Comparison of ENCODE assay signal across 8 cellular contexts in genomic region chr1:40372658-40373322, GRCh38. TPM values are rescaled to one million over a fixed set of nuclear protein-coding genes. Genes with fewer than 3 reads are reported as not detected.
DNase-seq lines count a peak whose midpoint lies in the region; ATAC-seq and TF ChIP-seq lines count a peak whose summit lies in the region.

No MANE protein-coding gene starts in this region.

- peak overlapping the region; percentile 77 to 93 for H3K4me3 Mint-ChIP-seq in H9
- peak overlapping the region; percentile 91 for H3K4me3 Mint-ChIP-seq in activated T-helper 17 cell treated with anti-CD3 and anti-CD28 coated beads, Interleukin-2, amount 50 U/mL, for 72 hours

- no peak overlapping the region for H2BK15ac ChIP-seq in H9 (ENCODE audit: low read depth, low read length)

- CTCF ChIA-PET in A673 (lab: Charles Lee) = interaction anchor here (0.5 to 2.1 kb wide), 2 partner anchors 32 to 296 kb away, joined by 3 to 8 read pairs; no protein-coding TSS in a partner anchor

- peaks cover 4% of the 10 kb centered on the region for H3K23me2 ChIP-seq in H9 (ENCODE audit: insufficient read length, low read depth, low read length, poor library complexity, severe bottlenecking)

- peaks cover 10% of the 10 kb centered on the region for H3K27me3 Mint-ChIP-seq in H9 (ENCODE audit: low read depth)
- no peaks in the 10 kb centered on the region for H3K27me3 Mint-ChIP-seq in activated T-helper 17 cell treated with anti-CD3 and anti-CD28 coated beads, Interleukin-2, amount 50 U/mL, for 72 hours

- H3K4me2 ChIP-seq in H9 (ENCODE audit: insufficient read depth, insufficient read length, low read length) = peak overlapping the region; percentile 78

- H3K14ac ChIP-seq in H9 (ENCODE audit: insufficient read depth, low read length) = no peak overlapping the region

- DNase-seq in A673 (ENCODE audit: low spot score) = peak; percentile 28
- no peak for DNase-seq in H9
- DNase-seq in NCI-H345 treated with DMSO at 0.1 percent for 48 hours (lab: John Stamatoyannopoulos, UW; ENCODE audit: unreplicated experiment) = no peak
- no peak for DNase-seq in OCI-M1 (lab: John Stamatoyannopoulos, UW)
- DNase-seq in activated gamma-delta T cell (lab: John Stamatoyannopoulos, UW) = no peak

- no peaks in the 10 kb centered on the region for H3K36me3 ChIP-seq in A673 (ENCODE audit: insufficient read depth, low read length, poor library complexity, severe bottlenecking)
- no peaks in the 10 kb centered on the region for H3K36me3 ChIP-seq in muscle layer of duodenum (ENCODE audit: control insufficient read depth in 1 of 2, insufficient read depth in 2 of 2, low read length in 2 of 2)

- no peak overlapping the region for H3K9ac ChIP-seq in H9 (ENCODE audit: extremely low read depth, insufficient read length, low read length)

- H4K8ac ChIP-seq in H9 (replicated peaks; ENCODE audit: insufficient read length, low read depth, low read length) = no peak overlapping the region

- intact Hi-C loops in A673 (cut with micrococcal nuclease; ENCODE audit: unreplicated experiment) = no loop called here

- no peak overlapping the region for H2BK12ac ChIP-seq in H9 (ENCODE audit: insufficient read length, low read depth, low read length)

- no peaks in the 10 kb centered on the region for H3K79me1 ChIP-seq in H9 (ENCODE audit: insufficient read depth, low read depth, low read length, poor library complexity, severe bottlenecking)

- ATAC-seq in activated T-helper 17 cell treated with anti-CD3 and anti-CD28 coated beads, Interleukin-2, amount 50 U/mL, for 72 hours (replicated peaks) = no peak
- ATAC-seq in HG03108 (IDR thresholded peaks at IDR 0.05; ENCODE audit: unreplicated experiment) = no peak

- no peaks in the 10 kb centered on the region for H4K20me1 ChIP-seq in H9 (ENCODE audit: control insufficient read depth, insufficient read depth, insufficient read length)

- H3K9me3 Mint-ChIP-seq in H9 = no peaks in the 10 kb centered on the region
- no peaks in the 10 kb centered on the region for H3K9me3 Mint-ChIP-seq in activated T-helper 17 cell treated with anti-CD3 and anti-CD28 coated beads, Interleukin-2, amount 50 U/mL, for 72 hours

- H2BK120ac ChIP-seq in H9 (ENCODE audit: low read depth, low read length, poor library complexity, severe bottlenecking) = no peak overlapping the region

- H3K4me1 ChIP-seq in A673 (ENCODE audit: insufficient read depth, low read length, poor library complexity, severe bottlenecking) = peaks cover 36% of the 10 kb centered on the region
- peaks cover 2% of the 10 kb centered on the region; the same call in 1 of the 2 replicates for H3K4me1 ChIP-seq in H9 (ENCODE audit: insufficient read depth, low read length)
- peaks cover 5 to 12% of the 10 kb centered on the region in 2 donors for H3K4me1 ChIP-seq in muscle layer of duodenum (ENCODE audit: control insufficient read depth in 1 of 2, insufficient read depth in 2 of 2, low read length in 2 of 2)

- H3K27ac ChIP-seq in A673 (ENCODE audit: low read depth, low read length, poor library complexity, severe bottlenecking) = no peak overlapping the region
- no peak overlapping the region for H3K27ac ChIP-seq in H9 (ENCODE audit: insufficient read length, low read depth, low read length)
- H3K27ac ChIP-seq in muscle layer of duodenum (ENCODE audit: low read length) = no peak overlapping the region

- no peak overlapping the region for H4K91ac ChIP-seq in H9 (ENCODE audit: insufficient read length, low read depth, low read length)

- no peaks in the 10 kb centered on the region for H3K79me2 ChIP-seq in H9 (ENCODE audit: insufficient read depth, low read length)

- WGBS in H9 (ENCODE audit: extremely low coverage, insufficient read length, low lambda C conversion rate) = no CpG with 5 or more reads among the region's 6 CpGs

- no peak overlapping the region for H2BK20ac ChIP-seq in H9 (ENCODE audit: low read depth, low read length, poor library complexity, severe bottlenecking)

- H3K4ac ChIP-seq in H9 (ENCODE audit: low read depth, low read length) = no peak overlapping the region

- H4K5ac ChIP-seq in H9 (ENCODE audit: insufficient read length, low read depth, low read length) = no peak overlapping the region

- TF ChIP-seq CTCF in A673 (conservative IDR thresholded peaks at IDR 0.05; ENCODE audit: low read depth, low read length) (no peak), H9 (conservative IDR thresholded peaks at IDR 0.05) (no peak)

- peaks cover 15 to 19% of the 10 kb centered on the region in 2 experiments for H3K4me1 Mint-ChIP-seq in H9
- peaks cover 18% of the 10 kb centered on the region for H3K4me1 Mint-ChIP-seq in activated T-helper 17 cell treated with anti-CD3 and anti-CD28 coated beads, Interleukin-2, amount 50 U/mL, for 72 hours

- H3K27me3 ChIP-seq in A673 (replicated peaks; ENCODE audit: insufficient read depth, low read depth, low read length, poor library complexity) (no peaks in the 10 kb centered on the region), H9 (ENCODE audit: insufficient read depth, low read length) (no peaks in the 10 kb centered on the region), muscle layer of duodenum (ENCODE audit: low read depth, low read length) (no peaks in the 10 kb centered on the region)

- no peak overlapping the region for H2AK5ac ChIP-seq in H9 (ENCODE audit: insufficient read length, low read length)

- H2AFZ ChIP-seq in H9 (ENCODE audit: low read length) = no peak overlapping the region

- no peak overlapping the region for H3T11ph ChIP-seq in H9 (ENCODE audit: low read length)

- H3K36me3 Mint-ChIP-seq in H9 (ENCODE audit: insufficient read depth in 1 of 3, low read depth in 3 of 3) = no peaks in the 10 kb centered on the region
- H3K36me3 Mint-ChIP-seq in activated T-helper 17 cell treated with anti-CD3 and anti-CD28 coated beads, Interleukin-2, amount 50 U/mL, for 72 hours (ENCODE audit: low read depth) = peaks cover 43% of the 10 kb centered on the region

- H3K9me3 ChIP-seq in A673 (ENCODE audit: low read depth, low read length, poor library complexity, severe bottlenecking) (no peaks in the 10 kb centered on the region), H9 (ENCODE audit: control insufficient read depth, low read depth, low read length) (no peaks in the 10 kb centered on the region), muscle layer of duodenum (ENCODE audit: control insufficient read depth in 1 of 2, low read length in 2 of 2) (no peaks in the 10 kb centered on the region)

- no peak overlapping the region for H3K56ac ChIP-seq in H9 (ENCODE audit: insufficient read length, low read depth, low read length)

- POLR2A ChIA-PET in A673 (lab: Charles Lee; ENCODE audit: low non-redundant PET) = interaction anchor here (1.0 kb wide), 1 partner anchor 11 kb away, joined by 10 read pairs; no protein-coding TSS in a partner anchor

- H3K4me3 ChIP-seq in A673 (ENCODE audit: low read depth, low read length, poor library complexity, severe bottlenecking) (no peak overlapping the region), muscle layer of duodenum (ENCODE audit: low read depth in 1 of 2, low read length in 2 of 2) (peak overlapping the region; percentile 47 to 100)

- H3K23ac ChIP-seq in H9 (ENCODE audit: insufficient read length, low read depth, low read length) = no peak overlapping the region

- H3K27ac Mint-ChIP-seq in H9 = peak overlapping the region; percentile 7 to 85 (median 50); a peak in 3 of 7 replicates
- peak overlapping the region; percentile 97 for H3K27ac Mint-ChIP-seq in activated T-helper 17 cell treated with anti-CD3 and anti-CD28 coated beads, Interleukin-2, amount 50 U/mL, for 72 hours

- H2BK5ac ChIP-seq in H9 (ENCODE audit: insufficient read length, low read length) = no peak overlapping the region

- BruUV-seq in A673 (replicated peaks; lab: Mats Ljungman, UMichigan) = no TSS peak

- H3K18ac ChIP-seq in H9 (ENCODE audit: insufficient read length, low read depth, low read length) = no peak overlapping the region

RNA-seq across cellular contexts. Expression of gene SMAP2, which starts 0.7 kb away (rescaled TPM):
- total RNA-seq in A673 (2021) (52.0 and 58.5 TPM in 2 replicates), H9 (2021) (8.2 and 8.7 TPM in 2 replicates)
- 100 to 1,000 TPM; 219 to 280 TPM for total RNA-seq in activated T-helper 17 cell treated with anti-CD3 and anti-CD28 coated beads, Interleukin-2, amount 50 U/mL, for 72 hours

RNA-seq across cellular contexts. Expression of gene COL9A2, which starts 55.7 kb away (rescaled TPM):
- total RNA-seq in A673 (2021) = 5.2 and 5.9 TPM in 2 replicates
- 4.5 TPM in 2 replicates for total RNA-seq in H9 (2021)
- 10 to 100 TPM in 1 of 2 donors, 1 to 10 TPM in 1; 7.5 to 18.9 TPM for total RNA-seq in activated T-helper 17 cell treated with anti-CD3 and anti-CD28 coated beads, Interleukin-2, amount 50 U/mL, for 72 hours
